8 cellular contexts compared by ENCODE assay signal in the genomic region with DNA sequence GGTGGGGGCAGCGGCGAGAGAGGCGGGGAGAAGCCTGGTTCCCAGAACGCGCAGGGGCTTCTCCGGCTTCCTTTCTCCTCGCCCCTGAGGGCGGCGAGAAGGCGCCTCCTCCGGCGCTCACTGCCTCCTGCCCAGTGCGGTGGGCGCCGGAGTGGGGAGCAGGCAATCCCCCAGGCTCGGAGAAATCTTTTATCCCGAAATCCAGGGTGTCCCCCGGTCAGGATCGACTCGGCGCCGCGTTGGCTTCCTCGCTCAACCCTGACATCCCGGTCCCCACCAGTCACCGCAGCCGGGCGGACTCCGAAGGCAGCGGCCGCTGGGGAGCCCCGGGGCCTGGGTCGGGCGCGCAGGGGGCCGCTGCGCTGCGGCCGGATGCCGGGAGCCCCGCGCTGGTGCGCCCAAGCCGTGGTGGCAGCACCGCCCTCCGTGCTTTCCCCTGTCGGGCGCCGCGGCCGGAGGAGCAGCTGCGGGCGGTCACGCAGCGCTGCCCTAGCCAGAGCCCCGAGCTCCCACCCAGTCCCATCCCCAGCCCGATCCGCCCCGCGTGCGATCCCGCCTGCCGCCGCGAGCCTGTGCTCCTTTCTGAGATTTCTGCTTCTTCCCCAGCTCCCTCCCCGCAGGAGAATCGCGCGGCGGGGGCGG. TPM values are rescaled to one million over a fixed set of nuclear protein-coding genes. Genes with fewer than 3 reads are reported as not detected.
DNase-seq lines count a peak whose midpoint lies in the region; ATAC-seq, FAIRE-seq and TF ChIP-seq lines count a peak whose summit lies in the region.

No MANE protein-coding gene starts in this region.

- H3K9me3 ChIP-seq in left lung: no peaks in the 10 kb centered on the region

- H3K4me3 ChIP-seq in left lung: peak overlapping the region; percentile 34 to 43

- intact Hi-C loops in left lung (cut with DNase I): no loop called here

- no peak for TF ChIP-seq CTCF in left lung (IDR thresholded peaks at IDR 0.05)

- ATAC-seq in left lung (peak; percentile 26), HG03039 (IDR thresholded peaks at IDR 0.05; ENCODE audit: unreplicated experiment) (no peak)

- H3K27me3 ChIP-seq in left lung: peaks cover 45 to 98% of the 10 kb centered on the region in 2 donors

- H3K36me3 ChIP-seq in left lung: no peaks in the 10 kb centered on the region

- no peak for FAIRE-seq in urothelium cell line (lab: Jason Lieb, UNC)

- H3K27ac ChIP-seq in left lung: no peak overlapping the region

- peaks cover 0 to 12% of the 10 kb centered on the region in 2 donors for H3K4me1 ChIP-seq in left lung

- DNase-seq in NCI-H82 (lab: John Stamatoyannopoulos, UW) (peak; percentile 32), NCI-H82 treated with DMSO at 0.1 percent for 48 hours (lab: John Stamatoyannopoulos, UW; ENCODE audit: unreplicated experiment) (no peak), astrocyte of the hippocampus (ENCODE audit: low read depth, low spot score) (peak; percentile 36), left lung (peak in 1 of 2 donors; percentile 78), urothelium cell line (ENCODE audit: low spot score) (peak; percentile 49), SK-N-DZ (ENCODE audit: low spot score) (no peak)
- no peak for DNase-seq in stimulated activated CD4-positive, alpha-beta T cell treated with anti-CD3 and anti-CD28 coated beads, Interleukin-2, amount 100 ng/mL, for 24 hours

RNA-seq across cellular contexts. Expression of a gene that starts 0.8 kb away (rescaled TPM):
- 1 to 10 TPM; 1.4 to 2.7 TPM for total RNA-seq in left lung
- polyA plus RNA-seq in SK-N-DZ (2014; cell fraction: cytosol; rRNA removed): 0.27 and 0.42 TPM in 2 replicates
- 3.5 and 5.8 TPM in 2 replicates for polyA plus RNA-seq in SK-N-DZ (2014; cell fraction: nucleus; rRNA removed)

Comparison
In these comparisons a context has a peak if more than half of its experiments do, and no peak if none do; other contexts are left out.
1. DNase-seq: peak in NCI-H82 (single experiment), astrocyte of the hippocampus (single experiment) and urothelium cell line (single experiment); none in NCI-H82 treated with DMSO at 0.1 percent for 48 hours (single experiment), stimulated activated CD4-positive, alpha-beta T cell treated with anti-CD3 and anti-CD28 coated beads, Interleukin-2, amount 100 ng/mL, for 24 hours (0 of 2) and SK-N-DZ (single experiment).